ENCODE assay signal across 18 cellular contexts in genomic region chr2:120894936-120895335, GRCh38.
DNase-seq lines count a peak whose midpoint lies in the region; ATAC-seq and TF ChIP-seq lines count a peak whose summit lies in the region.
"Had no signal": no experiment of that assay in that cellular context is flagged by ENCODE, and none has a peak within 500 bp of the region (broad histone marks: within the 10 kb centered on the region; RNA-seq: fewer than 3 reads in every experiment).

No MANE protein-coding gene starts in this region.

- H3K9me3 ChIP-seq in BLaER1 treated with 17β-estradiol and CSF1 and Interleukin-3, amounts not matched to agents 10 nM and 100 nM (replicated peaks in 1 of 11): no peaks in the 10 kb centered on the region
- H3K9me3 ChIP-seq in right cardiac atrium (ENCODE audit: control insufficient read depth, low read length) (no peaks in the 10 kb centered on the region), neuronal stem cell (replicated peaks in 1 of 2; ENCODE audit: control insufficient read depth in 2 of 2, insufficient read depth in 1 of 2, low read depth in 1 of 2, low read length in 2 of 2) (no peaks in the 10 kb centered on the region), vagina (no peaks in the 10 kb centered on the region)

- no peaks in the 10 kb centered on the region for H4K20me1 ChIP-seq in BLaER1 treated with 17β-estradiol and CSF1 and Interleukin-3, amounts not matched to agents 10 nM and 100 nM

- H3K79me1 ChIP-seq in neuronal stem cell (ENCODE audit: low read depth, low read length): peaks cover 5% of the 10 kb centered on the region

- no peak overlapping the region for H2BK5ac ChIP-seq in neuronal stem cell (ENCODE audit: low read length)

- H3K14ac ChIP-seq in neuronal stem cell (ENCODE audit: low read length): no peak overlapping the region

- H2BK120ac ChIP-seq in neuronal stem cell (ENCODE audit: low read depth, low read length): peak overlapping the region; percentile 58

- no peak overlapping the region for H3K9ac ChIP-seq in BLaER1 treated with 17β-estradiol and CSF1 and Interleukin-3, amounts not matched to agents 10 nM and 100 nM
- H3K9ac ChIP-seq in neuronal stem cell (ENCODE audit: low read depth, low read length, poor library complexity): no peak overlapping the region

- ATAC-seq in right cardiac atrium: peak; percentile 57 to 66
- no peak for ATAC-seq in GM21423 (IDR thresholded peaks at IDR 0.05; ENCODE audit: unreplicated experiment)
- no peak for ATAC-seq in HG02759 (IDR thresholded peaks at IDR 0.05; ENCODE audit: unreplicated experiment)
- ATAC-seq: CD8-positive, alpha-beta T cell had no signal

- H2BK15ac ChIP-seq in neuronal stem cell (ENCODE audit: low read length): no peak overlapping the region

- no peak for TF ChIP-seq POLR2A in vagina (IDR thresholded peaks at IDR 0.05)

- DNase-seq in astrocyte of the hippocampus (ENCODE audit: low read depth, low spot score) (peak; percentile 61), right cardiac atrium (peak; percentile 56 to 82 (median 74)), neuronal stem cell (ENCODE audit: low spot score) (no peak), vagina (ENCODE audit: extremely low spot score in 2 of 2) (no peak)
- no peak for DNase-seq in central memory CD4-positive, alpha-beta T cell
- DNase-seq: ACHN; CD8-positive, alpha-beta T cell; DND-41; GDM1; IMR-90; Kasumi-1; NCI-H1417; NCI-H2029; NCI-H510A treated with DMSO at 0.1 percent for 48 hours; SIG-M5 had no signal

- H4K91ac ChIP-seq in neuronal stem cell (ENCODE audit: low read depth, low read length, poor library complexity): peak overlapping the region; percentile 96

- no peak overlapping the region for H4K8ac ChIP-seq in neuronal stem cell (ENCODE audit: low read depth, low read length)

- intact Hi-C loops in right cardiac atrium (cut with DNase I): no loop called here
- intact Hi-C loops in vagina (cut with DNase I): no loop called here

- H3K18ac ChIP-seq in neuronal stem cell (ENCODE audit: low read length): peak overlapping the region; percentile 93

- no peak for TF ChIP-seq CTCF in vagina (IDR thresholded peaks at IDR 0.05)

- H3K36me3 ChIP-seq in BLaER1 treated with 17β-estradiol and CSF1 and Interleukin-3, amounts not matched to agents 10 nM and 100 nM: no peaks in the 10 kb centered on the region
- peaks cover 0 to 25% of the 10 kb centered on the region in 2 donors for H3K36me3 ChIP-seq in neuronal stem cell (replicated peaks in 1 of 2; ENCODE audit: control insufficient read depth in 2 of 2, insufficient read depth in 2 of 2, low read length in 2 of 2)
- H3K36me3 ChIP-seq in vagina: no peaks in the 10 kb centered on the region

- H3K4me2 ChIP-seq in BLaER1 treated with 17β-estradiol and CSF1 and Interleukin-3, amounts not matched to agents 10 nM and 100 nM: peak overlapping the region in 6 of 11 experiments; percentile 40 to 93 (median 82); a peak in 9 of 22 replicates
- H3K4me2 ChIP-seq in neuronal stem cell (ENCODE audit: insufficient read depth, low read length, poor library complexity, severe bottlenecking): no peak overlapping the region

- peak overlapping the region; percentile 51 for H2BK12ac ChIP-seq in neuronal stem cell (ENCODE audit: low read length)

- H2AFZ ChIP-seq in neuronal stem cell (ENCODE audit: low read length): no peak overlapping the region

- no peak overlapping the region for H3K4ac ChIP-seq in neuronal stem cell (ENCODE audit: low read length)

- peaks cover 27 to 77% (median 66%) of the 10 kb centered on the region in 10 experiments for H3K4me1 ChIP-seq in BLaER1 treated with 17β-estradiol and CSF1 and Interleukin-3, amounts not matched to agents 10 nM and 100 nM
- H3K4me1 ChIP-seq in right cardiac atrium (ENCODE audit: control insufficient read depth, insufficient read depth, low read length) (peaks cover 2% of the 10 kb centered on the region), neuronal stem cell (ENCODE audit: control insufficient read depth in 2 of 2, insufficient read depth in 1 of 2, low read depth in 1 of 2, low read length in 2 of 2) (peaks cover 59 to 73% of the 10 kb centered on the region in 2 donors), vagina (no peaks in the 10 kb centered on the region)

- no peaks in the 10 kb centered on the region for H3K27me3 ChIP-seq in BLaER1 treated with 17β-estradiol and CSF1 and Interleukin-3, amounts not matched to agents 10 nM and 100 nM
- H3K27me3 ChIP-seq in right cardiac atrium (ENCODE audit: control insufficient read depth, insufficient read depth) (no peaks in the 10 kb centered on the region), neuronal stem cell (ENCODE audit: control insufficient read depth in 3 of 3, insufficient read depth in 3 of 3, low read depth in 1 of 3, low read length in 3 of 3) (no peaks in the 10 kb centered on the region), vagina (no peaks in the 10 kb centered on the region)

- H3K4me3 ChIP-seq in BLaER1 treated with 17β-estradiol and CSF1 and Interleukin-3, amounts not matched to agents 10 nM and 100 nM: no peak overlapping the region
- no peak overlapping the region for H3K4me3 ChIP-seq in right cardiac atrium (ENCODE audit: low read length)
- H3K4me3 ChIP-seq in neuronal stem cell (ENCODE audit: low read length in 2 of 2): no peak overlapping the region
- no peak overlapping the region for H3K4me3 ChIP-seq in vagina

- peak overlapping the region; percentile 66 for H2AK5ac ChIP-seq in neuronal stem cell (ENCODE audit: low read depth, low read length)

- no peak overlapping the region for H3K27ac ChIP-seq in BLaER1 treated with 17β-estradiol and CSF1 and Interleukin-3, amounts not matched to agents 10 nM and 100 nM
- H3K27ac ChIP-seq in right cardiac atrium (ENCODE audit: low read length): no peak overlapping the region
- peak overlapping the region; percentile 99 for H3K27ac ChIP-seq in neuronal stem cell (replicated peaks; ENCODE audit: low read length)
- H3K27ac ChIP-seq in vagina: no peak overlapping the region

- 54% methylated on average over 6 of the region's 6 CpGs for WGBS in right cardiac atrium
- no CpG with 5 or more reads among the region's 6 CpGs for WGBS in neuronal stem cell (ENCODE audit: extremely low coverage in 2 of 2, insufficient read length in 2 of 2, insufficient replicate concordance in 1 of 2), 2 donors

- H3K23ac ChIP-seq in neuronal stem cell (ENCODE audit: low read depth, low read length, poor library complexity): no peak overlapping the region

Comparison
In these comparisons a context has a peak if more than half of its experiments do, and no peak if none do; other contexts are left out.
1. DNase-seq: peak in astrocyte of the hippocampus (single experiment) and right cardiac atrium (3 of 3); none in neuronal stem cell (single experiment), vagina (0 of 2) and central memory CD4-positive, alpha-beta T cell (single experiment).
2. ATAC-seq: peak in right cardiac atrium (2 of 2); none in GM21423 (single experiment) and HG02759 (single experiment).